14 cellular contexts compared by ENCODE assay signal in genomic region chr2:46117379-46117778, GRCh38.
DNase-seq lines count a peak whose midpoint lies in the region; ATAC-seq, FAIRE-seq and TF ChIP-seq lines count a peak whose summit lies in the region.
"Had no signal": no experiment of that assay in that cellular context is flagged by ENCODE, and none has a peak within 500 bp of the region (broad histone marks: within the 10 kb centered on the region; RNA-seq: fewer than 3 reads in every experiment).

No MANE protein-coding gene starts in this region.

- H3K79me2 ChIP-seq in PC-9 (ENCODE audit: low read depth) (no peaks in the 10 kb centered on the region), trophoblast cell (ENCODE audit: control insufficient read depth, insufficient read depth, low read length, poor library complexity) (no peaks in the 10 kb centered on the region)

- H3K4me1 ChIP-seq in PC-9 (replicated peaks; ENCODE audit: insufficient read depth) (peaks cover 49% of the 10 kb centered on the region), trophoblast cell (ENCODE audit: control insufficient read depth in 1 of 2, insufficient read depth in 2 of 2, low read length in 2 of 2) (peaks cover 6 to 9% of the 10 kb centered on the region in 2 experiments)

- H2AK5ac ChIP-seq in trophoblast cell (ENCODE audit: low read length) = no peak overlapping the region

- H3K27ac Mint-ChIP-seq in activated naive CD8-positive, alpha-beta T cell treated with anti-CD3 and anti-CD28 coated beads, Interleukin-2, amount 50 U/mL, for 24 hours = no peak overlapping the region

- H3K4me3 Mint-ChIP-seq in activated naive CD8-positive, alpha-beta T cell treated with anti-CD3 and anti-CD28 coated beads, Interleukin-2, amount 50 U/mL, for 24 hours = no peak overlapping the region

- H3K4me2 ChIP-seq in PC-9 (peak overlapping the region; percentile 35), trophoblast cell (ENCODE audit: low read length) (no peak overlapping the region)

- POLR2A ChIA-PET in PC-9 (lab: Charles Lee; ENCODE audit: unreplicated experiment) = interaction anchor here (0.7 kb wide), 3 partner anchors 54 to 1666 kb away, joined by 3 to 5 read pairs (median 3); no protein-coding TSS in a partner anchor

- no peaks in the 10 kb centered on the region for H4K20me1 ChIP-seq in PC-9 (ENCODE audit: insufficient read depth)

- H3K27ac ChIP-seq in PC-9 = peak overlapping the region; percentile 67
- no peak overlapping the region for H3K27ac ChIP-seq in epithelial cell of prostate
- H3K27ac ChIP-seq in trophoblast cell (ENCODE audit: low read depth, low read length) = no peak overlapping the region
- H3K27ac ChIP-seq: suprapubic skin, WERI-Rb-1 had no signal

- DNase-seq in H54 (ENCODE audit: insufficient read length, low spot score) (peak; percentile 52), PC-9 (peak; percentile 38 to 75), epithelial cell of prostate (ENCODE audit: low read depth, low spot score) (peak; percentile 26), trophoblast cell (peak in 1 of 2 donors; percentile 44), cerebellar cortex (ENCODE audit: low spot score) (no peak)
- DNase-seq in activated naive CD8-positive, alpha-beta T cell treated with anti-CD3 and anti-CD28 coated beads, Interleukin-2, amount 50 U/mL, for 24 hours = no peak
- DNase-seq: adrenal gland, NCI-H1105, right cardiac atrium, WERI-Rb-1 had no signal

- no peaks in the 10 kb centered on the region for H3K36me3 Mint-ChIP-seq in activated naive CD8-positive, alpha-beta T cell treated with anti-CD3 and anti-CD28 coated beads, Interleukin-2, amount 50 U/mL, for 24 hours (ENCODE audit: low read depth)

- BruUV-seq in PC-9 (replicated peaks; lab: Mats Ljungman, UMichigan) = no TSS peak

- H3K14ac ChIP-seq in trophoblast cell (ENCODE audit: low read length) = no peak overlapping the region

- peaks cover 5% of the 10 kb centered on the region for H3K79me1 ChIP-seq in trophoblast cell (ENCODE audit: low read length)

- no peak overlapping the region for H4K12ac ChIP-seq in trophoblast cell (ENCODE audit: low read depth, low read length)

- CTCF ChIA-PET in PC-9 (lab: Charles Lee) = interaction anchor here (1.0 to 2.1 kb wide), 2 partner anchors 35 to 54 kb away, joined by 3 to 16 read pairs; no protein-coding TSS in a partner anchor

- TF ChIP-seq POLR2A in H54 (IDR thresholded peaks at IDR 0.05; ENCODE audit: low read depth, low read length) = no peak
- no peak for TF ChIP-seq POLR2A in GM18505 (IDR thresholded peaks at IDR 0.05; ENCODE audit: borderline replicate concordance, extremely low read depth, insufficient read depth, insufficient read length)

- H3K9me2 ChIP-seq in PC-9 (ENCODE audit: insufficient read depth) = no peaks in the 10 kb centered on the region

- H3K18ac ChIP-seq in trophoblast cell (ENCODE audit: low read length) = no peak overlapping the region

- peaks cover 26% of the 10 kb centered on the region for H3F3A ChIP-seq in PC-9 (ENCODE audit: insufficient read depth, low read depth)

- H3K4me3 ChIP-seq in PC-9 (no peak overlapping the region), trophoblast cell (ENCODE audit: low read depth, low read length) (no peak overlapping the region)
- H3K4me3 ChIP-seq: adrenal gland, suprapubic skin had no signal

- H3K9me3 ChIP-seq in PC-9 (ENCODE audit: insufficient read depth, low read depth) = no peaks in the 10 kb centered on the region
- no peaks in the 10 kb centered on the region for H3K9me3 ChIP-seq in trophoblast cell (ENCODE audit: insufficient read depth, low read depth, low read length)
- H3K9me3 ChIP-seq: adrenal gland, suprapubic skin had no signal

- no peak overlapping the region for H3K23ac ChIP-seq in trophoblast cell (ENCODE audit: low read length)

- H3K4me1 Mint-ChIP-seq in activated naive CD8-positive, alpha-beta T cell treated with anti-CD3 and anti-CD28 coated beads, Interleukin-2, amount 50 U/mL, for 24 hours = no peaks in the 10 kb centered on the region

- no peak overlapping the region for H3K4ac ChIP-seq in trophoblast cell (ENCODE audit: low read depth, low read length)

- WGBS in trophoblast cell (ENCODE audit: extremely low coverage, insufficient coverage, insufficient read length) = no CpG with 5 or more reads among the region's 2 CpGs

- no peak overlapping the region for H2BK12ac ChIP-seq in trophoblast cell (ENCODE audit: low read length)

- peak overlapping the region; percentile 19 for H4K91ac ChIP-seq in trophoblast cell (ENCODE audit: low read depth, low read length)

- ATAC-seq in GM18505 (IDR thresholded peaks at IDR 0.05; ENCODE audit: unreplicated experiment) = no peak
- ATAC-seq in HG03457 (IDR thresholded peaks at IDR 0.05; ENCODE audit: unreplicated experiment) = no peak
- ATAC-seq in activated naive CD8-positive, alpha-beta T cell treated with anti-CD3 and anti-CD28 coated beads, Interleukin-2, amount 50 U/mL, for 24 hours = no peak

- H3K9me3 Mint-ChIP-seq in activated naive CD8-positive, alpha-beta T cell treated with anti-CD3 and anti-CD28 coated beads, Interleukin-2, amount 50 U/mL, for 24 hours = no peaks in the 10 kb centered on the region

- H3K36me3 ChIP-seq in PC-9 (ENCODE audit: low read depth) (no peaks in the 10 kb centered on the region), trophoblast cell (ENCODE audit: control insufficient read depth in 1 of 2, insufficient read depth in 2 of 2, low read length in 2 of 2) (no peaks in the 10 kb centered on the region)
- H3K36me3 ChIP-seq: adrenal gland, suprapubic skin, WERI-Rb-1 had no signal

- H2BK120ac ChIP-seq in trophoblast cell (ENCODE audit: insufficient read depth, low read length, poor library complexity) = no peak overlapping the region

- intact Hi-C loops in PC-9 (cut with micrococcal nuclease; ENCODE audit: unreplicated experiment) = loop anchor here (2.0 kb wide), 2 partner anchors 47 to 49 kb away; no protein-coding TSS in a partner anchor

- no peaks in the 10 kb centered on the region for H3K27me3 Mint-ChIP-seq in activated naive CD8-positive, alpha-beta T cell treated with anti-CD3 and anti-CD28 coated beads, Interleukin-2, amount 50 U/mL, for 24 hours

- H2AFZ ChIP-seq in PC-9 (peak overlapping the region; percentile 4; the same call in 1 of the 2 replicates), trophoblast cell (ENCODE audit: insufficient read depth, low read length, poor library complexity) (no peak overlapping the region)

- no peak for TF ChIP-seq CTCF in PC-9 (conservative IDR thresholded peaks at IDR 0.05)

- H3K27me3 ChIP-seq in PC-9 (ENCODE audit: insufficient read depth, low read depth) = no peaks in the 10 kb centered on the region
- H3K27me3 ChIP-seq in trophoblast cell (ENCODE audit: insufficient read depth, low read length) = no peaks in the 10 kb centered on the region
- H3K27me3 ChIP-seq: adrenal gland, suprapubic skin had no signal

- no peak overlapping the region for H4K8ac ChIP-seq in trophoblast cell (ENCODE audit: low read depth, low read length)

- FAIRE-seq in H54 (lab: Jason Lieb, UNC) = peak; percentile 92
- FAIRE-seq: HTR-8/SVneo had no signal

- H2BK5ac ChIP-seq in trophoblast cell (ENCODE audit: low read depth, low read length, poor library complexity) = no peak overlapping the region

- H3K9ac ChIP-seq in trophoblast cell (ENCODE audit: low read length) = no peak overlapping the region

Comparison
In these comparisons a context has a peak if more than half of its experiments do, and no peak if none do; other contexts are left out.
1. DNase-seq: peak in H54 (single experiment), PC-9 (2 of 2) and epithelial cell of prostate (single experiment); none in cerebellar cortex (single experiment) and activated naive CD8-positive, alpha-beta T cell treated with anti-CD3 and anti-CD28 coated beads, Interleukin-2, amount 50 U/mL, for 24 hours (single experiment).